In genomic region chr6:130218136-130218535, GRCh38 we compare ENCODE assay signal across 18 cellular contexts. TPM values are rescaled to one million over a fixed set of nuclear protein-coding genes. Genes with fewer than 3 reads are reported as not detected.
"Had no signal": no experiment of that assay in that cellular context is flagged by ENCODE, and none has a peak within 500 bp of the region (broad histone marks: within the 10 kb centered on the region; RNA-seq: fewer than 3 reads in every experiment).

No MANE protein-coding gene starts in this region.

- DNase-seq: activated naive CD4-positive, alpha-beta T cell treated with Interleukin-2 at 50 U/mL for 16 hours; adrenal gland; cerebellar nuclear complex; effector CD4-positive, alpha-beta T cell; heart right ventricle; stimulated activated CD4-positive, alpha-beta T cell treated with anti-CD3 and anti-CD28 coated beads, Interleukin-2, amount 100 ng/mL, for 24 hours; stimulated activated naive CD8-positive, alpha-beta T cell treated with anti-CD3 and anti-CD28 coated beads, Interleukin-15, amount 100 ng/mL, for 72 hours; SW 1271; trophoblast cell had no signal

- H3K27me3 Mint-ChIP-seq: activated T-helper 17 cell treated with anti-CD3 and anti-CD28 coated beads, Interleukin-2, amount 50 U/mL, for 72 hours; stimulated activated naive CD8-positive, alpha-beta T cell treated with anti-CD3 and anti-CD28 coated beads, Interleukin-15, amount 100 ng/mL, for 72 hours had no signal

- H3K36me3 ChIP-seq: adrenal gland, breast epithelium, esophagus muscularis mucosa, heart right ventricle, prostate gland, right atrium auricular region, suprapubic skin, vagina had no signal

- H3K9me3 Mint-ChIP-seq: activated T-helper 17 cell treated with anti-CD3 and anti-CD28 coated beads, Interleukin-2, amount 50 U/mL, for 72 hours; stimulated activated naive CD8-positive, alpha-beta T cell treated with anti-CD3 and anti-CD28 coated beads, Interleukin-15, amount 100 ng/mL, for 72 hours had no signal

- H3K9me3 ChIP-seq: adrenal gland, breast epithelium, esophagus muscularis mucosa, heart right ventricle, prostate gland, right atrium auricular region, suprapubic skin, vagina had no signal

- H3K4me3 ChIP-seq: adrenal gland, breast epithelium, esophagus muscularis mucosa, heart right ventricle, prostate gland, right atrium auricular region, suprapubic skin, vagina had no signal

- ATAC-seq: activated T-helper 17 cell treated with anti-CD3 and anti-CD28 coated beads, Interleukin-2, amount 50 U/mL, for 72 hours; heart right ventricle; stimulated activated naive CD8-positive, alpha-beta T cell treated with anti-CD3 and anti-CD28 coated beads, Interleukin-15, amount 100 ng/mL, for 72 hours had no signal

- H3K27ac ChIP-seq: adrenal gland, breast epithelium, esophagus muscularis mucosa, heart right ventricle, prostate gland, right atrium auricular region, suprapubic skin, vagina had no signal

- H3K27ac Mint-ChIP-seq: activated T-helper 17 cell treated with anti-CD3 and anti-CD28 coated beads, Interleukin-2, amount 50 U/mL, for 72 hours; stimulated activated naive CD8-positive, alpha-beta T cell treated with anti-CD3 and anti-CD28 coated beads, Interleukin-15, amount 100 ng/mL, for 72 hours had no signal

- H3K4me3 Mint-ChIP-seq: activated T-helper 17 cell treated with anti-CD3 and anti-CD28 coated beads, Interleukin-2, amount 50 U/mL, for 72 hours; stimulated activated naive CD8-positive, alpha-beta T cell treated with anti-CD3 and anti-CD28 coated beads, Interleukin-15, amount 100 ng/mL, for 72 hours had no signal

- H3K4me1 ChIP-seq: adrenal gland, breast epithelium, esophagus muscularis mucosa, heart right ventricle, prostate gland, right atrium auricular region, suprapubic skin, vagina had no signal

- H3K27me3 ChIP-seq: adrenal gland, breast epithelium, esophagus muscularis mucosa, right atrium auricular region, suprapubic skin, vagina had no signal

RNA-seq across cellular contexts. Expression of gene SAMD3, which starts 4.6 kb away (rescaled TPM):
- total RNA-seq: endothelial cell of umbilical vein, SK-MEL-5 had no signal
- polyA plus RNA-seq: endothelial cell of umbilical vein had no signal
